In the genomic region with DNA sequence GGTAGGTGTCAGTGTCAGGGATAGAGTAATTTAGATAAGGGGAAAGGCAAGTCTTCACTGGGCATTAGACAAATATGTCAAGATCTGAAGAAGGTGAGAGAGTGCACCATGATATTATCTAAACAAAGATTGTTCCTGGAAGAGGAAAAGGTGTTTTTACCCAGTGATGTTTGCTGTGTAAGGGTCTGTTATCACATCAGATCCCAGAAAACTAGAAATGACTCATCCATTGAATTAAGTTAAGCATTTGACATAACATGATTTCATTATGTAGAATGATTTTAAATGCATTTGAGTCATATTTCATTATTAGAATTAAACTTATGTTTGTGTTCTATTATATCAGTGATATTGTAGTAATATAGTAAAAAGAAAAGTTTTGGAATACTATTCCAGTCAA, we compare ENCODE assay signal across 26 cellular contexts.
"Had no signal": no experiment of that assay in that cellular context is flagged by ENCODE, and none has a peak within 500 bp of the region (broad histone marks: within the 10 kb centered on the region; RNA-seq: fewer than 3 reads in every experiment).

No MANE protein-coding gene starts in this region.

- H3K4me3 Mint-ChIP-seq: activated CD8-positive, alpha-beta T cell treated with anti-CD3 and anti-CD28 coated beads, Interleukin-2, amount 10 ng/mL, durations not matched to agents 7 days and 5 days; activated naive CD8-positive, alpha-beta T cell treated with anti-CD3 and anti-CD28 coated beads, Interleukin-2, amount 10 ng/mL, durations not matched to agents 7 days and 5 days; T-helper 17 cell; WTC11 had no signal

- H3K4me1 Mint-ChIP-seq: activated naive CD8-positive, alpha-beta T cell treated with anti-CD3 and anti-CD28 coated beads, Interleukin-2, amount 10 ng/mL, durations not matched to agents 7 days and 5 days; T-helper 17 cell; WTC11 had no signal

- H3K27ac Mint-ChIP-seq: activated CD8-positive, alpha-beta T cell treated with anti-CD3 and anti-CD28 coated beads, Interleukin-2, amount 10 ng/mL, durations not matched to agents 7 days and 5 days; activated naive CD8-positive, alpha-beta T cell treated with anti-CD3 and anti-CD28 coated beads, Interleukin-2, amount 10 ng/mL, durations not matched to agents 7 days and 5 days; T-helper 17 cell; WTC11 had no signal

- H3K4me1 ChIP-seq: adrenal gland, SJCRH30 had no signal

- DNase-seq: activated CD4-positive, alpha-beta T cell treated with anti-CD3 and anti-CD28 coated beads for 48 hours; activated CD4-positive, alpha-beta T cell treated with anti-CD3 and anti-CD28 coated beads, Interleukin-2, amount 50 U/mL, for 4 hours; activated CD4-positive, CD25-positive, alpha-beta regulatory T cell treated with anti-CD3 and anti-CD28 coated beads, Interleukin-2, amount 50 U/mL, for 72 hours; activated CD8-positive, alpha-beta memory T cell treated with anti-CD3 and anti-CD28 coated beads, Interleukin-2, amount 50 U/mL, for 48 hours; activated CD8-positive, alpha-beta T cell treated with anti-CD3 and anti-CD28 coated beads, Interleukin-2, amount 10 ng/mL, durations not matched to agents 7 days and 5 days; activated naive CD4-positive, alpha-beta T cell treated with anti-CD3 and anti-CD28 coated beads, Interleukin-2, amount 50 U/mL, for 16 hours; activated naive CD8-positive, alpha-beta T cell treated with anti-CD3 and anti-CD28 coated beads, Interleukin-2, amount 10 ng/mL, durations not matched to agents 7 days and 5 days; activated T-cell treated with anti-CD3 and anti-CD28 coated beads, Interleukin-2, amount 50 U/mL, for 1 hour; adrenal gland; anterior cingulate cortex; caudate nucleus; KG1; NCI-H1092; NCI-H1417; NCI-H2029; NCI-H2107; NCI-H446; NCI-H526 treated with DMSO at 0.1 percent for 48 hours; NCI-H82; Right ventricle myocardium superior; SJCRH30; T-helper 17 cell; T-helper 9 cell had no signal

- H3K9me3 ChIP-seq: SJCRH30 had no signal

- H3K27me3 Mint-ChIP-seq: T-helper 17 cell had no signal

- H3K36me3 ChIP-seq: adrenal gland, SJCRH30 had no signal

- H3K27me3 ChIP-seq: adrenal gland, SJCRH30 had no signal

- ATAC-seq: activated CD8-positive, alpha-beta T cell treated with anti-CD3 and anti-CD28 coated beads, Interleukin-2, amount 10 ng/mL, durations not matched to agents 7 days and 5 days; Panc1; T-helper 17 cell; WTC11 had no signal

- H3K4me3 ChIP-seq: adrenal gland, SJCRH30 had no signal

- H3K27ac ChIP-seq: adrenal gland, RWPE1, SJCRH30 had no signal

- H3K36me3 Mint-ChIP-seq: activated naive CD8-positive, alpha-beta T cell treated with anti-CD3 and anti-CD28 coated beads, Interleukin-2, amount 10 ng/mL, durations not matched to agents 7 days and 5 days; WTC11 had no signal
